Comparison of ENCODE assay signal across 2 cellular contexts in the genomic region with DNA sequence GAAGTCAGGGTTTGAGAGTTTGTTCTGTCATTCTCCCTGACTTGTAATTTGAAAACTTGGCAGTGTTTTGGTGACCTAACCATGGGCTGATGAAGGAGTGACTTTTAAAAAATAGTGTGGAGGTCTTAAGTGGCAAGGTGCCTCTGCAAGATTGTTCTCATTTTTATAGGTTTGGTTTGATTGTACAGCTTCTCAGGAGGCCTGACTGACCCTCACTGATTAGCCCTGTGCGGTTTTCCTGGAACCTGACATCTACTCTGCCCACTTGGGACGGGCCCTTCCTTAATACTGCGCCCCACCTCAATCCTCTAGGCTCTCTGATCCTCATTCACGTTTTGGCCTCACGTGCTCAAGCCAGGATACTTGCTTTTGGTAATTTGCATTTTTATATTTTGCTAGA.
TF ChIP-seq lines count a peak whose summit lies in the region.

No MANE protein-coding gene starts in this region.

TF ChIP-seq in SK-N-SH, 30 proteins besides CTCF, POLR2A, EP300 and RAD21 (continued from another document):
- TF ChIP-seq ZBTB33 (IDR thresholded peaks at IDR 0.05; ENCODE audit: borderline replicate concordance, low read depth) (no peak), RFX5 (IDR thresholded peaks at IDR 0.05; ENCODE audit: low read length) (no peak), PBX3 (IDR thresholded peaks at IDR 0.05) (no peak), FOSL2 (IDR thresholded peaks at IDR 0.05; ENCODE audit: borderline replicate concordance, low read depth) (no peak), NRF1 (IDR thresholded peaks at IDR 0.05; ENCODE audit: low read depth, low read length) (no peak)

TF ChIP-seq in SK-N-SH treated with all-trans-retinoic acid at 6 μM for 48 hours, 23 proteins besides CTCF, POLR2A, EP300 and RAD21 (continued from another document):
- TF ChIP-seq POU6F1 (CRISPR knock-in tag; IDR thresholded peaks at IDR 0.05; ENCODE audit: borderline replicate concordance, low read depth) (no peak), ESRRG (CRISPR knock-in tag; IDR thresholded peaks at IDR 0.05) (no peak), SNAI2 (CRISPR knock-in tag; IDR thresholded peaks at IDR 0.05) (no peak), BACH2 (CRISPR knock-in tag; IDR thresholded peaks at IDR 0.05; ENCODE audit: borderline replicate concordance) (no peak), ZNF8 (CRISPR knock-in tag; IDR thresholded peaks at IDR 0.05) (no peak)
- TF ChIP-seq, protein P1, sequence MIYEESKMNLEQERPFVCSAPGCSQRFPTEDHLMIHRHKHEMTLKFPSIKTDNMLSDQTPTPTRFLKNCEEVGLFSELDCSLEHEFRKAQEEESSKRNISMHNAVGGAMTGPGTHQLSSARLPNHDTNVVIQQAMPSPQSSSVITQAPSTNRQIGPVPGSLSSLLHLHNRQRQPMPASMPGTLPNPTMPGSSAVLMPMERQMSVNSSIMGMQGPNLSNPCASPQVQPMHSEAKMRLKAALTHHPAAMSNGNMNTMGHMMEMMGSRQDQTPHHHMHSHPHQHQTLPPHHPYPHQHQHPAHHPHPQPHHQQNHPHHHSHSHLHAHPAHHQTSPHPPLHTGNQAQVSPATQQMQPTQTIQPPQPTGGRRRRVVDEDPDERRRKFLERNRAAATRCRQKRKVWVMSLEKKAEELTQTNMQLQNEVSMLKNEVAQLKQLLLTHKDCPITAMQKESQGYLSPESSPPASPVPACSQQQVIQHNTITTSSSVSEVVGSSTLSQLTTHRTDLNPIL (CRISPR knock-in tag; IDR thresholded peaks at IDR 0.05; ENCODE audit: low read depth) = no peak
- TF ChIP-seq, protein P2, sequence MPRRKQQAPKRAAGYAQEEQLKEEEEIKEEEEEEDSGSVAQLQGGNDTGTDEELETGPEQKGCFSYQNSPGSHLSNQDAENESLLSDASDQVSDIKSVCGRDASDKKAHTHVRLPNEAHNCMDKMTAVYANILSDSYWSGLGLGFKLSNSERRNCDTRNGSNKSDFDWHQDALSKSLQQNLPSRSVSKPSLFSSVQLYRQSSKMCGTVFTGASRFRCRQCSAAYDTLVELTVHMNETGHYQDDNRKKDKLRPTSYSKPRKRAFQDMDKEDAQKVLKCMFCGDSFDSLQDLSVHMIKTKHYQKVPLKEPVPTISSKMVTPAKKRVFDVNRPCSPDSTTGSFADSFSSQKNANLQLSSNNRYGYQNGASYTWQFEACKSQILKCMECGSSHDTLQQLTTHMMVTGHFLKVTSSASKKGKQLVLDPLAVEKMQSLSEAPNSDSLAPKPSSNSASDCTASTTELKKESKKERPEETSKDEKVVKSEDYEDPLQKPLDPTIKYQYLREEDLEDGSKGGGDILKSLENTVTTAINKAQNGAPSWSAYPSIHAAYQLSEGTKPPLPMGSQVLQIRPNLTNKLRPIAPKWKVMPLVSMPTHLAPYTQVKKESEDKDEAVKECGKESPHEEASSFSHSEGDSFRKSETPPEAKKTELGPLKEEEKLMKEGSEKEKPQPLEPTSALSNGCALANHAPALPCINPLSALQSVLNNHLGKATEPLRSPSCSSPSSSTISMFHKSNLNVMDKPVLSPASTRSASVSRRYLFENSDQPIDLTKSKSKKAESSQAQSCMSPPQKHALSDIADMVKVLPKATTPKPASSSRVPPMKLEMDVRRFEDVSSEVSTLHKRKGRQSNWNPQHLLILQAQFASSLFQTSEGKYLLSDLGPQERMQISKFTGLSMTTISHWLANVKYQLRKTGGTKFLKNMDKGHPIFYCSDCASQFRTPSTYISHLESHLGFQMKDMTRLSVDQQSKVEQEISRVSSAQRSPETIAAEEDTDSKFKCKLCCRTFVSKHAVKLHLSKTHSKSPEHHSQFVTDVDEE (CRISPR knock-in tag; IDR thresholded peaks at IDR 0.05) = no peak
TF ChIP-seq in SK-N-SH treated with all-trans-retinoic acid at 6 μM for 48 hours: peak in this region for 0.
